In genomic region chr7:96952974-96953391, GRCh38 we compare ENCODE assay signal across 15 cellular contexts. TPM values are rescaled to one million over a fixed set of nuclear protein-coding genes. Genes with fewer than 3 reads are reported as not detected.
DNase-seq lines count a peak whose midpoint lies in the region; TF ChIP-seq lines count a peak whose summit lies in the region.
"Had no signal": no experiment of that assay in that cellular context is flagged by ENCODE, and none has a peak within 500 bp of the region (broad histone marks: within the 10 kb centered on the region; RNA-seq: fewer than 3 reads in every experiment).

No MANE protein-coding gene starts in this region.

- H4K20me1 ChIP-seq in mammary epithelial cell (ENCODE audit: insufficient read depth, low read length), result no peaks in the 10 kb centered on the region

- CTCF ChIA-PET in mammary epithelial cell (lab: Charles Lee; ENCODE audit: low non-redundant PET), result interaction anchor here (0.7 kb wide), 1 partner anchor 1082 kb away, joined by 3 read pairs; no protein-coding TSS in a partner anchor

- TF ChIP-seq CTCF in mammary epithelial cell (conservative IDR thresholded peaks at IDR 0.05 in 1 of 2, IDR thresholded peaks at IDR 0.05 in 1 of 2; ENCODE audit: extremely low read depth in 1 of 2, insufficient read depth in 1 of 2, low read depth in 1 of 2, low read length in 2 of 2), result no peak

- no peak overlapping the region for H2AFZ ChIP-seq in mammary epithelial cell (ENCODE audit: low read depth, low read length)

- dilution Hi-C loops in mammary epithelial cell (cut with HindIII; ENCODE audit: low sequenced_read_pairs), result no loop called here

- intact Hi-C loops in mammary epithelial cell (cut with micrococcal nuclease), result no loop called here

- H3K9ac ChIP-seq in mammary epithelial cell (ENCODE audit: insufficient read depth, low read length), result no peak overlapping the region

- no TSS peak for BruUV-seq in mammary epithelial cell (replicated peaks; lab: Mats Ljungman, UMichigan)

- no peak overlapping the region for H3K4me2 ChIP-seq in mammary epithelial cell (ENCODE audit: insufficient read depth, low read depth, low read length)

- no peaks in the 10 kb centered on the region for H3K4me1 ChIP-seq in mammary epithelial cell (ENCODE audit: insufficient read depth, low read length)

- H3K27me3 ChIP-seq in mammary epithelial cell (ENCODE audit: insufficient read depth, low read length), result peaks cover 4% of the 10 kb centered on the region

- in situ Hi-C loops in mammary epithelial cell (cut with MboI; ENCODE audit: low sequenced_read_pairs in 2 of 2), result no loop called here
- in situ Hi-C loops in KBM-7 (cut with MboI; ENCODE audit: low pct_unique_long_range_greater_than_20kb, low sequenced_read_pairs), result no loop called here

- no peaks in the 10 kb centered on the region for H3K9me3 ChIP-seq in mammary epithelial cell (replicated peaks; ENCODE audit: insufficient read depth, low read length)

- peak; percentile 30 for DNase-seq in Daoy (ENCODE audit: low read depth)
- peak; percentile 82 for DNase-seq in LHCN-M2 (ENCODE audit: low read depth)
- peak; percentile 40 for DNase-seq in mammary epithelial cell
- DNase-seq in non-pigmented ciliary epithelial cell (ENCODE audit: low read depth), result peak; percentile 8
- DNase-seq in KBM-7, result no peak
- no peak for DNase-seq in DMS53 treated with DMSO at 0.1 percent for 48 hours (lab: John Stamatoyannopoulos, UW; ENCODE audit: unreplicated experiment)
- no peak for DNase-seq in occipital lobe (lab: John Stamatoyannopoulos, UW)
- DNase-seq in iPS-NIHi7 (ENCODE audit: extremely low spot score), result no peak
- DNase-seq: activated naive CD4-positive, alpha-beta T cell treated with Interleukin-2 at 50 U/mL for 16 hours; WERI-Rb-1 had no signal

- no peaks in the 10 kb centered on the region for H3K36me3 ChIP-seq in mammary epithelial cell (ENCODE audit: insufficient read depth, low read length)
- H3K36me3 ChIP-seq: cardiac muscle cell, WERI-Rb-1 had no signal

- H3K79me2 ChIP-seq in mammary epithelial cell (ENCODE audit: insufficient read depth, low read length), result no peaks in the 10 kb centered on the region

- WGBS in mammary epithelial cell (ENCODE audit: low coverage, missing lambda C conversion rate), result 56% methylated on average over 3 of the region's 3 CpGs

- no peak overlapping the region for H3K4me3 ChIP-seq in mammary epithelial cell (replicated peaks in 1 of 3; ENCODE audit: insufficient read depth in 1 of 3, low read depth in 2 of 3, low read length in 3 of 3)
- H3K4me3 ChIP-seq: cardiac muscle cell had no signal

- H3K27ac ChIP-seq in mammary epithelial cell (ENCODE audit: insufficient read depth, low read depth, low read length), result no peak overlapping the region
- H3K27ac ChIP-seq: cardiac muscle cell, WERI-Rb-1 had no signal

RNA-seq across cellular contexts. Expression of gene DLX6, which starts 52.4 kb away (rescaled TPM):
- 1.8 and 3.7 TPM in 2 replicates for total RNA-seq in Daoy (2014; rRNA removed; shearing (Covaris generic))
- total RNA-seq in LHCN-M2 (2014; rRNA removed) (0.06 TPM in 1 of 2 replicates, not detected in the other), mammary epithelial cell (not detected), occipital lobe (0.62 TPM)
- polyA plus RNA-seq in LHCN-M2 (2012), result 0.11 TPM
- not detected for polyA plus RNA-seq in mammary epithelial cell
- not detected for polyA minus RNA-seq in mammary epithelial cell
- total RNA-seq: cardiac muscle cell, left lobe of liver, pulmonary artery endothelial cell had no signal
- polyA plus RNA-seq: cardiac muscle cell, CD14-positive monocyte, IgD-negative memory B cell had no signal

Comparison
In these comparisons a context has a peak if more than half of its experiments do, and no peak if none do; other contexts are left out.
1. DNase-seq: peak in Daoy (single experiment), LHCN-M2 (single experiment), mammary epithelial cell (single experiment) and non-pigmented ciliary epithelial cell (single experiment); none in KBM-7 (single experiment), DMS53 treated with DMSO at 0.1 percent for 48 hours (single experiment), occipital lobe (single experiment) and iPS-NIHi7 (single experiment).